ENCODE assay signal across 8 cellular contexts in genomic region chr1:227887697-227888403, GRCh38. TPM values are rescaled to one million over a fixed set of nuclear protein-coding genes. Genes with fewer than 3 reads are reported as not detected.
DNase-seq lines count a peak whose midpoint lies in the region; ATAC-seq and TF ChIP-seq lines count a peak whose summit lies in the region.

No MANE protein-coding gene starts in this region.

- peak in 1 of 2 donors; percentile 39 for TF ChIP-seq POLR2A in heart left ventricle (IDR thresholded peaks at IDR 0.05)

- no peaks in the 10 kb centered on the region for H3K27me3 ChIP-seq in CD8-positive, alpha-beta memory T cell (ENCODE audit: insufficient read depth, low read length, poor library complexity, severe bottlenecking)
- peaks cover 0 to 5% (median 0%) of the 10 kb centered on the region in 9 donors for H3K27me3 ChIP-seq in heart left ventricle

- H3K27ac ChIP-seq in CD8-positive, alpha-beta memory T cell (ENCODE audit: low read depth, low read length): no peak overlapping the region
- H3K27ac ChIP-seq in heart left ventricle (peak overlapping the region; percentile 60 to 94 (median 90)), substantia nigra (ENCODE audit: low read depth, low read length, poor library complexity, severe bottlenecking) (no peak overlapping the region)

- POLR2A ChIA-PET in CD8-positive, alpha-beta memory T cell (lab: Charles Lee): interaction anchor here (1.5 kb wide), 1 partner anchor 122 kb away, joined by 4 read pairs; no protein-coding TSS in a partner anchor

- TF ChIP-seq CTCF in heart left ventricle (IDR thresholded peaks at IDR 0.05): no peak
- no peak for TF ChIP-seq CTCF in progenitor cell of endocrine pancreas (IDR thresholded peaks at IDR 0.05; ENCODE audit: unreplicated experiment)

- CTCF ChIA-PET in CD8-positive, alpha-beta memory T cell (lab: Charles Lee): no interaction called here

- no peaks in the 10 kb centered on the region for H3K9me3 Mint-ChIP-seq in CD8-positive, alpha-beta memory T cell
- no peaks in the 10 kb centered on the region for H3K9me3 Mint-ChIP-seq in activated T-cell treated with anti-CD3 and anti-CD28 coated beads, Interleukin-2, amount 50 U/mL, for 24 hours
- H3K9me3 Mint-ChIP-seq in progenitor cell of endocrine pancreas (ENCODE audit: low read depth): no peaks in the 10 kb centered on the region

- H3K4me3 Mint-ChIP-seq in CD8-positive, alpha-beta memory T cell: peak overlapping the region in 6 of 7 donors; percentile 8 to 74 (median 70)
- no peak overlapping the region for H3K4me3 Mint-ChIP-seq in activated T-cell treated with anti-CD3 and anti-CD28 coated beads, Interleukin-2, amount 50 U/mL, for 24 hours
- peak overlapping the region; percentile 65 for H3K4me3 Mint-ChIP-seq in progenitor cell of endocrine pancreas (ENCODE audit: low read depth)

- 27 to 34% (median 30%) methylated on average over 28 to 40 of the region's 40 CpGs for WGBS in heart left ventricle, 4 donors

- ATAC-seq in heart left ventricle (peak; percentile 59 to 79 (median 76)), HG03097 (IDR thresholded peaks at IDR 0.05; ENCODE audit: low FRiP score, unreplicated experiment) (no peak)

- peaks cover 36% of the 10 kb centered on the region for H3K4me1 ChIP-seq in CD8-positive, alpha-beta memory T cell (ENCODE audit: insufficient read depth, low read length)
- peaks cover 0 to 32% (median 19%) of the 10 kb centered on the region in 12 donors for H3K4me1 ChIP-seq in heart left ventricle

- DNase-seq in CD8-positive, alpha-beta memory T cell: peak in 1 of 5 donors; percentile 50
- DNase-seq in activated T-cell treated with anti-CD3 and anti-CD28 coated beads, Interleukin-2, amount 50 U/mL, for 24 hours: peak; percentile 50
- peak; percentile 63 to 87 (median 77) for DNase-seq in heart left ventricle
- DNase-seq in progenitor cell of endocrine pancreas (ENCODE audit: low spot score, unreplicated experiment): peak; percentile 10
- DNase-seq in NCI-H526 treated with DMSO at 0.1 percent for 48 hours (lab: John Stamatoyannopoulos, UW): no peak
- DNase-seq in substantia nigra (lab: John Stamatoyannopoulos, UW): no peak
- no peak for DNase-seq in NCI-H2227 (lab: John Stamatoyannopoulos, UW; ENCODE audit: unreplicated experiment)

- H3K27ac Mint-ChIP-seq in CD8-positive, alpha-beta memory T cell: peak overlapping the region in 2 of 8 donors; percentile 77 to 79
- no peak overlapping the region for H3K27ac Mint-ChIP-seq in activated T-cell treated with anti-CD3 and anti-CD28 coated beads, Interleukin-2, amount 50 U/mL, for 24 hours
- H3K27ac Mint-ChIP-seq in progenitor cell of endocrine pancreas: peak overlapping the region; percentile 68

- H3K36me3 ChIP-seq in CD8-positive, alpha-beta memory T cell (ENCODE audit: insufficient read depth, low read length): no peaks in the 10 kb centered on the region
- no peaks in the 10 kb centered on the region for H3K36me3 ChIP-seq in heart left ventricle

- H3K27me3 Mint-ChIP-seq in CD8-positive, alpha-beta memory T cell: no peaks in the 10 kb centered on the region
- no peaks in the 10 kb centered on the region for H3K27me3 Mint-ChIP-seq in activated T-cell treated with anti-CD3 and anti-CD28 coated beads, Interleukin-2, amount 50 U/mL, for 24 hours
- H3K27me3 Mint-ChIP-seq in progenitor cell of endocrine pancreas: no peaks in the 10 kb centered on the region

- peaks cover 14 to 43% (median 22%) of the 10 kb centered on the region in 3 donors for H3K4me1 Mint-ChIP-seq in CD8-positive, alpha-beta memory T cell
- peaks cover 23% of the 10 kb centered on the region for H3K4me1 Mint-ChIP-seq in activated T-cell treated with anti-CD3 and anti-CD28 coated beads, Interleukin-2, amount 50 U/mL, for 24 hours (ENCODE audit: low read depth)
- H3K4me1 Mint-ChIP-seq in progenitor cell of endocrine pancreas (ENCODE audit: low read depth): peaks cover 2% of the 10 kb centered on the region

- intact Hi-C loops in heart left ventricle (cut with DNase I): loop anchor here in 1 of 10 donors (2.0 kb wide), 1 partner anchor 47 kb away; no protein-coding TSS in a partner anchor

- H3K9me3 ChIP-seq in CD8-positive, alpha-beta memory T cell (ENCODE audit: low read length): no peaks in the 10 kb centered on the region
- H3K9me3 ChIP-seq in heart left ventricle: no peaks in the 10 kb centered on the region

- H3K4me3 ChIP-seq in CD8-positive, alpha-beta memory T cell (ENCODE audit: low read length): no peak overlapping the region
- peak overlapping the region; percentile 21 to 67 (median 55) for H3K4me3 ChIP-seq in heart left ventricle

- no peaks in the 10 kb centered on the region for H3K36me3 Mint-ChIP-seq in CD8-positive, alpha-beta memory T cell
- no peaks in the 10 kb centered on the region for H3K36me3 Mint-ChIP-seq in activated T-cell treated with anti-CD3 and anti-CD28 coated beads, Interleukin-2, amount 50 U/mL, for 24 hours (ENCODE audit: low read depth)
- H3K36me3 Mint-ChIP-seq in progenitor cell of endocrine pancreas (ENCODE audit: insufficient read depth): no peaks in the 10 kb centered on the region

RNA-seq across cellular contexts. Expression of gene WNT9A, which starts 59.9 kb away (rescaled TPM):
- total RNA-seq in CD8-positive, alpha-beta memory T cell: under 1 TPM; 0.07 to 0.13 TPM
- not detected for polyA plus RNA-seq in CD8-positive, alpha-beta memory T cell
- total RNA-seq in heart left ventricle (10 to 100 TPM in 4 of 9 donors, 1 to 10 TPM in 4, under 1 TPM in 1; 0.54 to 29.8 (median 2.5) TPM), progenitor cell of endocrine pancreas (1.2 TPM in 2 replicates)
- 1 to 10 TPM in 1 of 2 donors, under 1 TPM in 1; 0.54 to 1.3 TPM for polyA plus RNA-seq in heart left ventricle

Comparison
In these comparisons a context has a peak if more than half of its experiments do, and no peak if none do; other contexts are left out.
1. DNase-seq: peak in activated T-cell treated with anti-CD3 and anti-CD28 coated beads, Interleukin-2, amount 50 U/mL, for 24 hours (single experiment), heart left ventricle (5 of 5) and progenitor cell of endocrine pancreas (single experiment); none in NCI-H526 treated with DMSO at 0.1 percent for 48 hours (single experiment), substantia nigra (0 of 49) and NCI-H2227 (single experiment).
2. H3K27ac ChIP-seq: peak in heart left ventricle (12 of 12); none in CD8-positive, alpha-beta memory T cell (single experiment) and substantia nigra (single experiment).